Comparison of ENCODE assay signal across 16 cellular contexts in genomic region chr5:178361657-178362445, GRCh38.
"Had no signal": no experiment of that assay in that cellular context is flagged by ENCODE, and none has a peak within 500 bp of the region (broad histone marks: within the 10 kb centered on the region; RNA-seq: fewer than 3 reads in every experiment).

No MANE protein-coding gene starts in this region.

- DNase-seq: activated CD4-positive, alpha-beta T cell treated with anti-CD3 and anti-CD28 coated beads for 48 hours; activated CD8-positive, alpha-beta memory T cell treated with anti-CD3 and anti-CD28 coated beads, Interleukin-2, amount 50 U/mL, for 48 hours; activated CD8-positive, alpha-beta T cell treated with anti-CD3 and anti-CD28 coated beads, Interleukin-2, amount 10 ng/mL, durations not matched to agents 7 days and 5 days; activated naive CD4-positive, alpha-beta T cell; caudate nucleus; effector CD8-positive, alpha-beta T cell; gastrocnemius medialis; heart right ventricle; stimulated activated CD4-positive, alpha-beta T cell treated with anti-CD3 and anti-CD28 coated beads, Interleukin-2, amount 100 ng/mL, for 24 hours; stimulated activated naive CD8-positive, alpha-beta T cell treated with anti-CD3 and anti-CD28 coated beads, Interleukin-15, Interleukin-2, amounts not matched to agents 100 U/mL and 50 U/mL, for 24 hours; T-cell; upper lobe of left lung; WERI-Rb-1 had no signal

- H3K36me3 ChIP-seq: gastrocnemius medialis, heart right ventricle, right atrium auricular region, suprapubic skin, upper lobe of left lung, WERI-Rb-1 had no signal

- H3K9me3 ChIP-seq: gastrocnemius medialis, heart right ventricle, right atrium auricular region, suprapubic skin, upper lobe of left lung had no signal

- ATAC-seq: activated CD8-positive, alpha-beta T cell treated with anti-CD3 and anti-CD28 coated beads, Interleukin-2, amount 10 ng/mL, durations not matched to agents 7 days and 5 days; gastrocnemius medialis; heart right ventricle; stimulated activated naive CD8-positive, alpha-beta T cell treated with anti-CD3 and anti-CD28 coated beads, Interleukin-15, Interleukin-2, amounts not matched to agents 100 U/mL and 50 U/mL, for 24 hours; T-cell had no signal

- H3K4me3 ChIP-seq: coronary artery, gastrocnemius medialis, heart right ventricle, right atrium auricular region, suprapubic skin, upper lobe of left lung had no signal

- H3K27ac ChIP-seq: coronary artery, gastrocnemius medialis, heart right ventricle, right atrium auricular region, suprapubic skin, upper lobe of left lung, WERI-Rb-1 had no signal

- H3K27me3 ChIP-seq: heart right ventricle, right atrium auricular region, upper lobe of left lung had no signal
